9 cellular contexts compared by ENCODE assay signal in genomic region chr19:35267818-35268545, GRCh38. TPM values are rescaled to one million over a fixed set of nuclear protein-coding genes. Genes with fewer than 3 reads are reported as not detected.
DNase-seq lines count a peak whose midpoint lies in the region; ATAC-seq and TF ChIP-seq lines count a peak whose summit lies in the region.
"Had no signal": no experiment of that assay in that cellular context is flagged by ENCODE, and none has a peak within 500 bp of the region (broad histone marks: within the 10 kb centered on the region; RNA-seq: fewer than 3 reads in every experiment).

No MANE protein-coding gene starts in this region.

- DNase-seq in DMS114 treated with DMSO at 0.1 percent for 48 hours (lab: John Stamatoyannopoulos, UW; ENCODE audit: unreplicated experiment) (peak; percentile 44), Kasumi-1 (lab: John Stamatoyannopoulos, UW) (peak; percentile 29 to 50), cardiac muscle cell (ENCODE audit: low read depth in 1 of 2, low spot score in 1 of 2) (peak; percentile 78 to 80), posterior cingulate gyrus (peak in 6 of 10 donors; percentile 57 to 94 (median 83)), ureter (ENCODE audit: low spot score) (peak; percentile 71)
- peak; percentile 82 for DNase-seq in activated naive CD8-positive, alpha-beta T cell treated with anti-CD3 and anti-CD28 coated beads, Interleukin-2, amount 50 U/mL, for 24 hours

- no peaks in the 10 kb centered on the region for H3K9me2 ChIP-seq in SU-DHL-6 (replicated peaks; ENCODE audit: insufficient read depth, low read length)

- TF ChIP-seq CTCF in SU-DHL-6 (IDR thresholded peaks at IDR 0.05; ENCODE audit: insufficient read depth, low read length, poor library complexity, severe bottlenecking) = no peak
- no peak for TF ChIP-seq CTCF in cardiac muscle cell (IDR thresholded peaks at IDR 0.05; ENCODE audit: low read depth, low read length)

- H3K9me3 ChIP-seq in SU-DHL-6 (ENCODE audit: insufficient read depth, low read length) (no peaks in the 10 kb centered on the region), cardiac muscle cell (ENCODE audit: low read depth) (no peaks in the 10 kb centered on the region)

- peak overlapping the region; percentile 97 for H3K27ac Mint-ChIP-seq in activated naive CD8-positive, alpha-beta T cell treated with anti-CD3 and anti-CD28 coated beads, Interleukin-2, amount 50 U/mL, for 24 hours

- peak overlapping the region; percentile 97 for H3K9ac ChIP-seq in SU-DHL-6 (ENCODE audit: low read length)

- no peaks in the 10 kb centered on the region for H3K9me3 Mint-ChIP-seq in activated naive CD8-positive, alpha-beta T cell treated with anti-CD3 and anti-CD28 coated beads, Interleukin-2, amount 50 U/mL, for 24 hours

- H3F3A ChIP-seq in SU-DHL-6 (ENCODE audit: insufficient read depth) = peaks cover 17% of the 10 kb centered on the region

- peaks cover 6% of the 10 kb centered on the region for H3K79me2 ChIP-seq in SU-DHL-6 (ENCODE audit: insufficient read depth, low read length)

- peaks cover 6% of the 10 kb centered on the region for H3K4me1 ChIP-seq in cardiac muscle cell (ENCODE audit: low read depth)

- intact Hi-C loops in posterior cingulate gyrus (cut with DNase I) = loop anchor here (2.0 to 10.0 kb wide), 2 partner anchors 25 to 227 kb away; partner anchors contain the start of genes KRTDAP and MAG

- ATAC-seq in GM21717 (IDR thresholded peaks at IDR 0.05; ENCODE audit: unreplicated experiment) = peak; percentile 39
- ATAC-seq in activated naive CD8-positive, alpha-beta T cell treated with anti-CD3 and anti-CD28 coated beads, Interleukin-2, amount 50 U/mL, for 24 hours = peak; percentile 48

- peak overlapping the region; percentile 93 for H3K4me3 Mint-ChIP-seq in activated naive CD8-positive, alpha-beta T cell treated with anti-CD3 and anti-CD28 coated beads, Interleukin-2, amount 50 U/mL, for 24 hours

- H4K20me1 ChIP-seq in SU-DHL-6 (ENCODE audit: low read depth, low read length) = no peaks in the 10 kb centered on the region

- no peaks in the 10 kb centered on the region for H3K27me3 Mint-ChIP-seq in activated naive CD8-positive, alpha-beta T cell treated with anti-CD3 and anti-CD28 coated beads, Interleukin-2, amount 50 U/mL, for 24 hours

- no peaks in the 10 kb centered on the region for H3K27me3 ChIP-seq in SU-DHL-6 (ENCODE audit: low read length)
- no peaks in the 10 kb centered on the region for H3K27me3 ChIP-seq in cardiac muscle cell

- H2AFZ ChIP-seq in SU-DHL-6 (ENCODE audit: low read depth, low read length, severe bottlenecking) = peak overlapping the region; percentile 62

- H3K4me3 ChIP-seq in SU-DHL-6 (ENCODE audit: insufficient read depth, low read length, poor library complexity, severe bottlenecking) = peak overlapping the region; percentile 100
- peak overlapping the region; percentile 97 for H3K4me3 ChIP-seq in cardiac muscle cell

- peaks cover 41% of the 10 kb centered on the region for H3K4me1 Mint-ChIP-seq in activated naive CD8-positive, alpha-beta T cell treated with anti-CD3 and anti-CD28 coated beads, Interleukin-2, amount 50 U/mL, for 24 hours

- H3K36me3 ChIP-seq in SU-DHL-6 (ENCODE audit: low read length) (no peaks in the 10 kb centered on the region), cardiac muscle cell (peaks cover 17% of the 10 kb centered on the region)

- H3K27ac ChIP-seq in SU-DHL-6 (ENCODE audit: low read depth, low read length) (peak overlapping the region; percentile 93), cardiac muscle cell (peak overlapping the region; percentile 96)

- peak overlapping the region; percentile 87 for H3K4me2 ChIP-seq in SU-DHL-6 (ENCODE audit: low read depth, low read length, poor library complexity, severe bottlenecking)

- H3K36me3 Mint-ChIP-seq in activated naive CD8-positive, alpha-beta T cell treated with anti-CD3 and anti-CD28 coated beads, Interleukin-2, amount 50 U/mL, for 24 hours (ENCODE audit: low read depth) = peaks cover 24% of the 10 kb centered on the region

RNA-seq across cellular contexts. Expression of gene USF2, which starts 0.8 kb away (rescaled TPM):
- total RNA-seq in cardiac muscle cell (210 and 235 TPM in 2 replicates), ureter (113 TPM)
- polyA plus RNA-seq in cardiac muscle cell = 27.9 and 31.7 TPM in 2 replicates

RNA-seq across cellular contexts. Expression of gene HAMP, which starts 14.3 kb away (rescaled TPM):
- 2.5 and 3.7 TPM in 2 replicates for total RNA-seq in cardiac muscle cell
- 10.6 and 25.6 TPM in 2 replicates for polyA plus RNA-seq in cardiac muscle cell
- total RNA-seq in ureter = 1.2 TPM
- total RNA-seq: subcutaneous adipose tissue had no signal

RNA-seq across cellular contexts. Expression of gene LSR, which starts 19.2 kb away (rescaled TPM):
- 40.1 and 63.6 TPM in 2 replicates for total RNA-seq in cardiac muscle cell
- polyA plus RNA-seq in cardiac muscle cell = 77.0 and 91.9 TPM in 2 replicates
- 55.2 TPM for total RNA-seq in ureter

RNA-seq across cellular contexts. Expression of gene MAG, which starts 24.0 kb away (rescaled TPM):
- total RNA-seq in cardiac muscle cell = 2.1 and 2.4 TPM in 2 replicates
- polyA plus RNA-seq in cardiac muscle cell = 1.2 and 1.3 TPM in 2 replicates
- not detected for total RNA-seq in ureter
- total RNA-seq: subcutaneous adipose tissue had no signal

RNA-seq across cellular contexts. Expression of gene FAM187B, which starts 39.4 kb away (rescaled TPM):
- not detected in 2 replicates for total RNA-seq in cardiac muscle cell
- not detected in 2 replicates for polyA plus RNA-seq in cardiac muscle cell
- total RNA-seq in ureter = not detected
- total RNA-seq: subcutaneous adipose tissue had no signal

Comparison
In these comparisons a context has a peak if more than half of its experiments do, and no peak if none do; other contexts are left out.
1. Peak in every context shown above with its lines: DNase-seq, ATAC-seq, H3K4me3 ChIP-seq and H3K27ac ChIP-seq.